ENCODE assay signal across 8 cellular contexts in genomic region chr19:19170053-19170945, GRCh38. TPM values are rescaled to one million over a fixed set of nuclear protein-coding genes. Genes with fewer than 3 reads are reported as not detected.
DNase-seq lines count a peak whose midpoint lies in the region; ATAC-seq, FAIRE-seq and TF ChIP-seq lines count a peak whose summit lies in the region.

TSS of gene MEF2B (minus strand) at chr19:19170263. CDS start at chr19:19150735, 19,528 bp downstream.

- H3K27me3 Mint-ChIP-seq in CD4-positive, alpha-beta memory T cell, result peaks cover 1% of the 10 kb centered on the region in 2 donors

- H3K9me3 Mint-ChIP-seq in CD4-positive, alpha-beta memory T cell, result no peaks in the 10 kb centered on the region

- no peak within 1 kb of the TSS for H3K27ac ChIP-seq in CD4-positive, alpha-beta memory T cell (ENCODE audit: low read depth, low read length)
- H3K27ac ChIP-seq in pancreas, result no peak within 1 kb of the TSS
- H3K27ac ChIP-seq in tibial nerve, result no peak within 1 kb of the TSS

- peaks cover 0 to 8% of the 10 kb centered on the region in 2 donors for H3K36me3 Mint-ChIP-seq in CD4-positive, alpha-beta memory T cell

- intact Hi-C loops in CD4-positive, alpha-beta memory T cell (cut with micrococcal nuclease), result no loop called here
- intact Hi-C loops in pancreas (cut with DNase I), result no loop called here

- no peaks in the 10 kb centered on the region for H3K36me3 ChIP-seq in CD4-positive, alpha-beta memory T cell (ENCODE audit: insufficient read depth, low read length)
- H3K36me3 ChIP-seq in pancreas (no peaks in the 10 kb centered on the region), tibial nerve (peaks cover 0 to 15% (median 0%) of the 10 kb centered on the region in 3 donors)

- TF ChIP-seq CTCF in pancreas (IDR thresholded peaks at IDR 0.05), result no peak
- TF ChIP-seq CTCF in tibial nerve (IDR thresholded peaks at IDR 0.05), result no peak

- H3K4me3 Mint-ChIP-seq in CD4-positive, alpha-beta memory T cell, result peak within 1 kb of the TSS in 7 of 8 donors; percentile 60 to 82 (median 71)

- peak; percentile 68 to 85 (median 73) for DNase-seq in CD4-positive, alpha-beta memory T cell
- DNase-seq in RPMI7951 (ENCODE audit: low read depth) (peak; percentile 47), activated gamma-delta T cell treated with Interleukin-2 at 50 U/mL for 16 hours (peak; percentile 66), globus pallidus (ENCODE audit: low spot score) (peak; percentile 26), pancreas (peak; percentile 67 to 91 (median 82)), tibial nerve (ENCODE audit: low spot score in 2 of 2) (peak; percentile 34 to 42)

- TF ChIP-seq EP300 in tibial nerve (IDR thresholded peaks at IDR 0.05), result no peak

- H3K27me3 ChIP-seq in CD4-positive, alpha-beta memory T cell (ENCODE audit: insufficient read depth, low read length), result no peaks in the 10 kb centered on the region
- no peaks in the 10 kb centered on the region for H3K27me3 ChIP-seq in pancreas
- no peaks in the 10 kb centered on the region for H3K27me3 ChIP-seq in tibial nerve

- POLR2A ChIA-PET in CD4-positive, alpha-beta memory T cell (lab: Charles Lee; ENCODE audit: partially characterized antibody), result no interaction called here

- H3K27ac Mint-ChIP-seq in CD4-positive, alpha-beta memory T cell, result peak within 1 kb of the TSS in 6 of 7 donors; percentile 25 to 79 (median 60)

- CTCF ChIA-PET in CD4-positive, alpha-beta memory T cell (lab: Charles Lee; ENCODE audit: partially characterized antibody), result interaction anchor here (1.2 kb wide), 1 partner anchor 117 kb away, joined by 4 read pairs; no protein-coding TSS in a partner anchor

- 16% methylated on average over 56 to 57 of the region's 57 CpGs for WGBS in pancreas, 2 donors
- WGBS in tibial nerve, 2 donors, result 11 to 16% methylated on average over 25 to 57 of the region's 57 CpGs

- H3K4me1 Mint-ChIP-seq in CD4-positive, alpha-beta memory T cell, result peaks cover 12 to 17% (median 14%) of the 10 kb centered on the region in 4 donors

- no peak for FAIRE-seq in pancreas (lab: Jason Lieb, UNC)

- peaks cover 14% of the 10 kb centered on the region for H3K4me1 ChIP-seq in CD4-positive, alpha-beta memory T cell (ENCODE audit: insufficient read depth, low read length)
- H3K4me1 ChIP-seq in pancreas (no peaks in the 10 kb centered on the region), tibial nerve (peaks cover 0 to 21% (median 5%) of the 10 kb centered on the region in 4 donors)

- peak within 1 kb of the TSS in 1 of 2 donors; percentile 5 for H3K4me3 ChIP-seq in CD4-positive, alpha-beta memory T cell (ENCODE audit: low read length in 2 of 2)
- H3K4me3 ChIP-seq in pancreas, result peak within 1 kb of the TSS in 1 of 4 donors; percentile 30
- peak within 1 kb of the TSS in 3 of 4 donors; percentile 11 to 35 (median 30) for H3K4me3 ChIP-seq in tibial nerve

- TF ChIP-seq POLR2A in tibial nerve (IDR thresholded peaks at IDR 0.05), result no peak

- peak; percentile 84 for ATAC-seq in GM19395 (IDR thresholded peaks at IDR 0.05; ENCODE audit: unreplicated experiment)
- ATAC-seq in HG03571 (IDR thresholded peaks at IDR 0.05; ENCODE audit: unreplicated experiment), result peak; percentile 79
- ATAC-seq in pancreas, result peak; percentile 93 to 98 (median 95)

- H3K9me3 ChIP-seq in CD4-positive, alpha-beta memory T cell (ENCODE audit: control insufficient read depth in 1 of 2, low read length in 2 of 2), result no peaks in the 10 kb centered on the region
- H3K9me3 ChIP-seq in pancreas (no peaks in the 10 kb centered on the region), tibial nerve (no peaks in the 10 kb centered on the region)

RNA-seq across cellular contexts. Expression of gene MEF2B, which starts in this region (rescaled TPM):
- total RNA-seq in CD4-positive, alpha-beta memory T cell, result 1 to 10 TPM; 3.1 to 5.2 TPM
- under 1 TPM in 1 of 2 donors, not detected in 1; 0.71 TPM for polyA plus RNA-seq in CD4-positive, alpha-beta memory T cell
- not detected in 2 replicates for total RNA-seq in RPMI7951 (2014; rRNA removed; shearing (Covaris generic))
- 1 to 10 TPM in 2 of 6 donors, under 1 TPM in 4; 0.34 to 1.5 (median 0.89) TPM for total RNA-seq in pancreas
- polyA plus RNA-seq in pancreas, result 1 to 10 TPM; 1.7 to 2.8 TPM
- 1 to 10 TPM in 1 of 4 donors, under 1 TPM in 1, not detected in 2; 0.21 to 3.7 TPM for total RNA-seq in tibial nerve

Comparison
In these comparisons a context has a peak if more than half of its experiments do, and no peak if none do; other contexts are left out.
1. Peak in DNase-seq in RPMI7951; RNA of the gene not detected or under 1 TPM.
2. DNase-seq: peak in every context shown above with its lines; median percentile 82 in pancreas; 73 in CD4-positive, alpha-beta memory T cell; 66 in activated gamma-delta T cell treated with Interleukin-2 at 50 U/mL for 16 hours; 47 in RPMI7951; 38 in tibial nerve; 26 in globus pallidus.